8 cellular contexts compared by ENCODE assay signal in the genomic region with DNA sequence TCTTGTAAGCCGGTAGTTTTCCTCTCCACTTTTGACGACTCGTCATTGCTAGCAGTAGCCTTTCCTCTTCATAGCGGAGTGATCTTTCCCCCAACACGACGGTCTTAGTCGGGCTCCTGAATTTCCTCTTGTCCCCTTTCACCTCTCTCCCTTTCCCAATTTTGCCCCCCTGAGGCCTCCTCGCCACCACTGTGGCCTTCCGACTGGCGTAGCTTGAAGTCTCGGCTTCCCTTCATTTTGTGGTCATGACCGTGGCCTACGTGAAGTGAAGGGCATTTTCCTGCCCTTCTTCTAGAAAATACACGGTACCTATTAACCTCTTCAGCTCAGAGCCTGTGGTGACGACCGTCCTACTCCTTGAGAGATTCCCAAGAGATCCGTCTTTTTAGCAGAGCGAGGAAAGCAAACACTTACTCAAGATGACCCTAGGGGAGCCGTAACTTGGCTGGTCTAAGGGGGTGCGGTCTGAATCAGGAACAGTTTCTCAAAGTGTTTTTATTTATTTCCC. TPM values are rescaled to one million over a fixed set of nuclear protein-coding genes. Genes with fewer than 3 reads are reported as not detected.
DNase-seq lines count a peak whose midpoint lies in the region; ATAC-seq and TF ChIP-seq lines count a peak whose summit lies in the region.

No MANE protein-coding gene starts in this region.

- intact Hi-C loops in activated CD8-positive, alpha-beta T cell treated with anti-CD3 and anti-CD28 coated beads for 36 hours (cut with micrococcal nuclease), result no loop called here

- TF ChIP-seq CTCF in DOHH2 (IDR thresholded peaks at IDR 0.05; ENCODE audit: low read depth, low read length, poor library complexity, severe bottlenecking) (no peak), cardiac muscle cell (IDR thresholded peaks at IDR 0.05; ENCODE audit: low read depth, low read length) (no peak), GM13977 (IDR thresholded peaks at IDR 0.05; ENCODE audit: extremely low read depth, insufficient read depth, missing control alignments) (no peak), GM13976 (IDR thresholded peaks at IDR 0.05; ENCODE audit: borderline replicate concordance, control extremely low read depth, extremely low read depth, insufficient read depth, missing control alignments) (no peak)
- TF ChIP-seq CTCF in activated CD8-positive, alpha-beta T cell treated with anti-CD3 and anti-CD28 coated beads for 36 hours (IDR thresholded peaks at IDR 0.05), result no peak

- H3K27me3 ChIP-seq in DOHH2 (ENCODE audit: control insufficient read depth, low read length) (no peaks in the 10 kb centered on the region), Karpas-422 (ENCODE audit: low read length) (no peaks in the 10 kb centered on the region), cardiac muscle cell (no peaks in the 10 kb centered on the region), trophoblast cell (ENCODE audit: insufficient read depth, low read length) (no peaks in the 10 kb centered on the region)

- H3K4me2 ChIP-seq in DOHH2 (ENCODE audit: low read length), result peak overlapping the region; percentile 86
- H3K4me2 ChIP-seq in Karpas-422 (ENCODE audit: low read depth, low read length, poor library complexity, severe bottlenecking), result peak overlapping the region; percentile 92
- peak overlapping the region; percentile 86 for H3K4me2 ChIP-seq in trophoblast cell (ENCODE audit: low read length)

- H3K27ac ChIP-seq in DOHH2 (ENCODE audit: low read depth, low read length) (peak overlapping the region; percentile 74), Karpas-422 (ENCODE audit: low read length) (peak overlapping the region; percentile 86), cardiac muscle cell (peak overlapping the region; percentile 97), trophoblast cell (ENCODE audit: low read depth, low read length) (peak overlapping the region; percentile 97)

- peak overlapping the region; percentile 99 for H4K91ac ChIP-seq in trophoblast cell (ENCODE audit: low read depth, low read length)

- H3K27ac Mint-ChIP-seq in activated CD8-positive, alpha-beta T cell treated with anti-CD3 and anti-CD28 coated beads for 36 hours, result peak overlapping the region; percentile 96

- H3K27me3 Mint-ChIP-seq in activated CD8-positive, alpha-beta T cell treated with anti-CD3 and anti-CD28 coated beads for 36 hours, result no peaks in the 10 kb centered on the region

- DNase-seq in Karpas-422 (peak; percentile 53), cardiac muscle cell (ENCODE audit: low read depth in 1 of 2, low spot score in 1 of 2) (peak; percentile 36 to 67), trophoblast cell (peak; percentile 3 to 42), GM13977 (ENCODE audit: low spot score) (no peak), GM13976 (ENCODE audit: low spot score) (no peak), NCI-H2029 (lab: John Stamatoyannopoulos, UW) (no peak)
- DNase-seq in activated CD8-positive, alpha-beta T cell treated with anti-CD3 and anti-CD28 coated beads for 36 hours, result peak; percentile 20

- no peaks in the 10 kb centered on the region for H3K9me3 ChIP-seq in DOHH2 (ENCODE audit: control insufficient read depth, insufficient read depth, low read length)
- H3K9me3 ChIP-seq in Karpas-422 (ENCODE audit: low read length), result no peaks in the 10 kb centered on the region
- H3K9me3 ChIP-seq in cardiac muscle cell (ENCODE audit: low read depth), result no peaks in the 10 kb centered on the region
- H3K9me3 ChIP-seq in trophoblast cell (ENCODE audit: insufficient read depth, low read depth, low read length), result peaks cover 2% of the 10 kb centered on the region

- H3K4ac ChIP-seq in trophoblast cell (ENCODE audit: low read depth, low read length), result peak overlapping the region; percentile 99

- in situ Hi-C loops in GM13977 (cut with MboI; ENCODE audit: low pct_unique_long_range_greater_than_20kb, low sequenced_read_pairs, unreplicated experiment), result no loop called here
- in situ Hi-C loops in GM13976 (cut with MboI; ENCODE audit: low sequenced_read_pairs, unreplicated experiment), result no loop called here

- no CpG with 5 or more reads among the region's 20 CpGs for WGBS in trophoblast cell (ENCODE audit: extremely low coverage, insufficient coverage, insufficient read length)

- peak overlapping the region; percentile 93 for H3K9ac ChIP-seq in Karpas-422 (ENCODE audit: low read length)
- H3K9ac ChIP-seq in trophoblast cell (ENCODE audit: low read length), result peak overlapping the region; percentile 76

- H3K4me3 ChIP-seq in DOHH2 (ENCODE audit: low read length), result peak overlapping the region; percentile 88
- peak overlapping the region; percentile 76 for H3K4me3 ChIP-seq in Karpas-422 (ENCODE audit: low read length)
- H3K4me3 ChIP-seq in cardiac muscle cell, result peak overlapping the region; percentile 91
- H3K4me3 ChIP-seq in trophoblast cell (ENCODE audit: low read depth, low read length), result peak overlapping the region; percentile 98

- no peaks in the 10 kb centered on the region for H3F3A ChIP-seq in DOHH2 (ENCODE audit: control insufficient read depth, insufficient read depth)

- peak overlapping the region; percentile 99 for H2BK120ac ChIP-seq in trophoblast cell (ENCODE audit: insufficient read depth, low read length, poor library complexity)

- peak overlapping the region; percentile 100 for H3K14ac ChIP-seq in trophoblast cell (ENCODE audit: low read length)

- H3K23ac ChIP-seq in trophoblast cell (ENCODE audit: low read length), result no peak overlapping the region

- peak; percentile 2 for ATAC-seq in activated CD8-positive, alpha-beta T cell treated with anti-CD3 and anti-CD28 coated beads for 36 hours

- H3K36me3 ChIP-seq in DOHH2 (ENCODE audit: control insufficient read depth, low read length) (peaks cover 56% of the 10 kb centered on the region), Karpas-422 (ENCODE audit: insufficient read depth, low read length) (peaks cover 31% of the 10 kb centered on the region), cardiac muscle cell (peaks cover 21% of the 10 kb centered on the region), trophoblast cell (ENCODE audit: control insufficient read depth in 1 of 2, insufficient read depth in 2 of 2, low read length in 2 of 2) (peaks cover 5 to 13% of the 10 kb centered on the region in 2 experiments)

- peak overlapping the region; percentile 8 for H2AK5ac ChIP-seq in trophoblast cell (ENCODE audit: low read length)

- H4K8ac ChIP-seq in trophoblast cell (ENCODE audit: low read depth, low read length), result peak overlapping the region; percentile 100

- H3K79me2 ChIP-seq in DOHH2 (ENCODE audit: control insufficient read depth, low read length), result peaks cover 56% of the 10 kb centered on the region
- H3K79me2 ChIP-seq in Karpas-422 (ENCODE audit: low read length), result peaks cover 57% of the 10 kb centered on the region
- H3K79me2 ChIP-seq in trophoblast cell (ENCODE audit: control insufficient read depth, insufficient read depth, low read length, poor library complexity), result peaks cover 17% of the 10 kb centered on the region

- H2AFZ ChIP-seq in Karpas-422 (ENCODE audit: low read length) (no peak overlapping the region), trophoblast cell (ENCODE audit: insufficient read depth, low read length, poor library complexity) (peak overlapping the region; percentile 94)

- POLR2A ChIA-PET in activated CD8-positive, alpha-beta T cell treated with anti-CD3 and anti-CD28 coated beads for 36 hours (lab: Charles Lee), result interaction anchor here (0.6 to 1.2 kb wide), 5 partner anchors 10 to 537 kb away, joined by 3 to 4 read pairs (median 3); no protein-coding TSS in a partner anchor

- peaks cover 20% of the 10 kb centered on the region for H4K20me1 ChIP-seq in DOHH2 (ENCODE audit: control insufficient read depth, insufficient read depth, low read depth, low read length)
- H4K20me1 ChIP-seq in Karpas-422 (ENCODE audit: insufficient read depth, low read depth, low read length), result peaks cover 20% of the 10 kb centered on the region

- H3K9me2 ChIP-seq in DOHH2 (replicated peaks; ENCODE audit: control insufficient read depth, low read length), result no peaks in the 10 kb centered on the region
- no peaks in the 10 kb centered on the region for H3K9me2 ChIP-seq in Karpas-422 (replicated peaks; ENCODE audit: insufficient read depth, low read length)

- H3K36me3 Mint-ChIP-seq in activated CD8-positive, alpha-beta T cell treated with anti-CD3 and anti-CD28 coated beads for 36 hours (ENCODE audit: low read depth), result peaks cover 38% of the 10 kb centered on the region

- H3K4me3 Mint-ChIP-seq in activated CD8-positive, alpha-beta T cell treated with anti-CD3 and anti-CD28 coated beads for 36 hours, result peak overlapping the region; percentile 97

- H3K4me1 ChIP-seq in DOHH2 (ENCODE audit: control insufficient read depth, low read length) (peaks cover 38% of the 10 kb centered on the region), Karpas-422 (ENCODE audit: low read length) (peaks cover 44% of the 10 kb centered on the region), cardiac muscle cell (ENCODE audit: low read depth) (peaks cover 31% of the 10 kb centered on the region), trophoblast cell (ENCODE audit: control insufficient read depth in 1 of 2, insufficient read depth in 2 of 2, low read length in 2 of 2) (peaks cover 2 to 5% of the 10 kb centered on the region in 2 experiments)

- peaks cover 54% of the 10 kb centered on the region for H3K4me1 Mint-ChIP-seq in activated CD8-positive, alpha-beta T cell treated with anti-CD3 and anti-CD28 coated beads for 36 hours (ENCODE audit: low read depth)

- H2BK12ac ChIP-seq in trophoblast cell (ENCODE audit: low read length), result no peak overlapping the region

- peak overlapping the region; percentile 9 for H4K12ac ChIP-seq in trophoblast cell (ENCODE audit: low read depth, low read length)

- H3K18ac ChIP-seq in trophoblast cell (ENCODE audit: low read length), result peak overlapping the region; percentile 100

- H3K9me3 Mint-ChIP-seq in activated CD8-positive, alpha-beta T cell treated with anti-CD3 and anti-CD28 coated beads for 36 hours, result no peaks in the 10 kb centered on the region

- CTCF ChIA-PET in activated CD8-positive, alpha-beta T cell treated with anti-CD3 and anti-CD28 coated beads for 36 hours (lab: Charles Lee), result interaction anchor here (1.8 kb wide), 1 partner anchor 21 kb away, joined by 6 read pairs; no protein-coding TSS in a partner anchor

- H2BK5ac ChIP-seq in trophoblast cell (ENCODE audit: low read depth, low read length, poor library complexity), result peak overlapping the region; percentile 99

- peaks cover 13% of the 10 kb centered on the region for H3K79me1 ChIP-seq in trophoblast cell (ENCODE audit: low read length)

RNA-seq across cellular contexts. Expression of gene PRKAR1A, which starts 0.8 kb away (rescaled TPM):
- total RNA-seq in Karpas-422 (2014; rRNA removed; shearing (Covaris generic); ENCODE audit: low replicate concordance), result 201 and 234 TPM in 2 replicates
- 100 to 1,000 TPM; 157 to 168 TPM for total RNA-seq in activated CD8-positive, alpha-beta T cell treated with anti-CD3 and anti-CD28 coated beads for 36 hours
- total RNA-seq in cardiac muscle cell, result 458 and 473 TPM in 2 replicates
- 301 and 323 TPM in 2 replicates for polyA plus RNA-seq in cardiac muscle cell
- 96.5 and 106 TPM in 2 replicates for polyA plus RNA-seq in trophoblast cell (2013)

RNA-seq across cellular contexts. Expression of gene WIPI1, which starts 55.7 kb away (rescaled TPM):
- 28.7 and 33.0 TPM in 2 replicates for total RNA-seq in Karpas-422 (2014; rRNA removed; shearing (Covaris generic); ENCODE audit: low replicate concordance)
- total RNA-seq in activated CD8-positive, alpha-beta T cell treated with anti-CD3 and anti-CD28 coated beads for 36 hours, result 10 to 100 TPM; 11.3 to 13.1 TPM
- total RNA-seq in cardiac muscle cell, result 39.8 and 76.7 TPM in 2 replicates
- 57.5 and 72.5 TPM in 2 replicates for polyA plus RNA-seq in cardiac muscle cell
- 104 and 108 TPM in 2 replicates for polyA plus RNA-seq in trophoblast cell (2013)

Comparison
In these comparisons a context has a peak if more than half of its experiments do, and no peak if none do; other contexts are left out.
1. DNase-seq: peak in Karpas-422 (single experiment), activated CD8-positive, alpha-beta T cell treated with anti-CD3 and anti-CD28 coated beads for 36 hours (single experiment), cardiac muscle cell (2 of 2) and trophoblast cell (2 of 2); none in GM13977 (single experiment), GM13976 (single experiment) and NCI-H2029 (single experiment).
2. Peak in every context shown above with its lines, with median percentiles within 50 percentile points of each other: H3K27ac ChIP-seq, H3K4me2 ChIP-seq and H3K4me3 ChIP-seq.